Comparison of ENCODE assay signal across 26 cellular contexts in the genomic region with DNA sequence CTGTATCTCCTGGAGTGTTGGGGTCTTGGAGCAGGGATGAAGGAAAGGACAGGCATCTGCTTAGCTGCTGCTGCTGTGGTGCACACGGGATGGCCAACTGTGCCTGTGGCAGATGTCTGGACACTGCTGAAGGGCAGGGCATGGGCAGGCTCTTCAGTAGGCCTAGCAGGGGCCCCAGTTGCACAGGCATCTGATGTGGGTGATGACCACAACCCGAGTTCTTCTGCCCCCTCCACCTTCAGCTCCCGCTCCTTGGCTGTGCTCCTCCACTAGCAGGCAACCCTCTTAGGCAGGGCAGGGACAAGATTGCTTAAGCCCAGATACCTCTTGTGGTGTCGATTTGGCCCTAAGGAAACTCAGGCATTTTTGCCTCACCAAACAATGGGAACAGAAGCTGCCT. TPM values are rescaled to one million over a fixed set of nuclear protein-coding genes. Genes with fewer than 3 reads are reported as not detected.
"Had no signal": no experiment of that assay in that cellular context is flagged by ENCODE, and none has a peak within 500 bp of the region (broad histone marks: within the 10 kb centered on the region; RNA-seq: fewer than 3 reads in every experiment).

No MANE protein-coding gene starts in this region.

- DNase-seq: heart left ventricle; hypothalamus; islet precursor cell; left ventricle myocardium inferior; naive thymus-derived CD8-positive, alpha-beta T cell; ovary; retina; stimulated activated CD4-positive, alpha-beta T cell treated with anti-CD3 and anti-CD28 coated beads, Interleukin-12 subunit alpha, Interleukin-12 subunit beta, amount 100 ng/mL, for 4 hours; stimulated activated CD4-positive, alpha-beta T cell treated with anti-CD3 and anti-CD28 coated beads, Interleukin-15, amount 100 ng/mL, for 24 hours; stimulated activated CD4-positive, alpha-beta T cell treated with anti-CD3 and anti-CD28 coated beads, Interleukin-2, amount 100 ng/mL, for 24 hours; stimulated activated CD4-positive, alpha-beta T cell treated with anti-CD3 and anti-CD28 coated beads, Interleukin-4, amount 100 ng/mL, for 1 hour; stimulated activated naive CD4-positive, alpha-beta T cell; tibial artery; uterus had no signal

- ATAC-seq: heart left ventricle; naive thymus-derived CD8-positive, alpha-beta T cell; right cardiac atrium; sciatic nerve had no signal

- H3K9me3 Mint-ChIP-seq: memory B cell; naive thymus-derived CD8-positive, alpha-beta T cell; nephron; neural crest cell; stimulated activated naive CD8-positive, alpha-beta T cell treated with anti-CD3 and anti-CD28 coated beads, Interleukin-15, Interleukin-2, amounts not matched to agents 100 ng/mL and 50 ng/mL, for 24 hours; type B pancreatic cell had no signal

- H3K4me1 ChIP-seq: heart left ventricle, left ventricle myocardium inferior, prostate gland, suprapubic skin, tibial artery, uterus had no signal

- H3K36me3 ChIP-seq: heart left ventricle, left ventricle myocardium inferior, ovary, prostate gland, suprapubic skin, thoracic aorta, tibial artery, uterus had no signal

- H3K27me3 ChIP-seq: suprapubic skin, tibial artery, uterus had no signal

- H3K27ac Mint-ChIP-seq: memory B cell; naive thymus-derived CD8-positive, alpha-beta T cell; nephron; stimulated activated naive CD8-positive, alpha-beta T cell treated with anti-CD3 and anti-CD28 coated beads, Interleukin-15, Interleukin-2, amounts not matched to agents 100 ng/mL and 50 ng/mL, for 24 hours; type B pancreatic cell had no signal

- H3K9me3 ChIP-seq: heart left ventricle, left ventricle myocardium inferior, ovary, prostate gland, suprapubic skin, thoracic aorta, tibial artery, uterus had no signal

- H3K36me3 Mint-ChIP-seq: memory B cell; naive thymus-derived CD8-positive, alpha-beta T cell; type B pancreatic cell had no signal

- H3K4me3 ChIP-seq: heart left ventricle, left ventricle myocardium inferior, lung, ovary, prostate gland, skin epidermis, suprapubic skin, thoracic aorta, tibial artery, uterus had no signal

- H3K4me1 Mint-ChIP-seq: memory B cell; naive thymus-derived CD8-positive, alpha-beta T cell; nephron had no signal

- H3K27ac ChIP-seq: heart left ventricle, left ventricle myocardium inferior, ovary, prostate gland, skin epidermis, suprapubic skin, thoracic aorta, tibial artery, uterus had no signal

- H3K4me3 Mint-ChIP-seq: memory B cell; naive thymus-derived CD8-positive, alpha-beta T cell; nephron; neural crest cell; stimulated activated naive CD8-positive, alpha-beta T cell treated with anti-CD3 and anti-CD28 coated beads, Interleukin-15, Interleukin-2, amounts not matched to agents 100 ng/mL and 50 ng/mL, for 24 hours; type B pancreatic cell had no signal

RNA-seq across cellular contexts. Expression of gene MEGF10, which starts 9.0 kb away (rescaled TPM):
- polyA plus RNA-seq: naive thymus-derived CD8-positive, alpha-beta T cell had no signal
